Comparison of ENCODE assay signal across 1 cellular context in the genomic region with DNA sequence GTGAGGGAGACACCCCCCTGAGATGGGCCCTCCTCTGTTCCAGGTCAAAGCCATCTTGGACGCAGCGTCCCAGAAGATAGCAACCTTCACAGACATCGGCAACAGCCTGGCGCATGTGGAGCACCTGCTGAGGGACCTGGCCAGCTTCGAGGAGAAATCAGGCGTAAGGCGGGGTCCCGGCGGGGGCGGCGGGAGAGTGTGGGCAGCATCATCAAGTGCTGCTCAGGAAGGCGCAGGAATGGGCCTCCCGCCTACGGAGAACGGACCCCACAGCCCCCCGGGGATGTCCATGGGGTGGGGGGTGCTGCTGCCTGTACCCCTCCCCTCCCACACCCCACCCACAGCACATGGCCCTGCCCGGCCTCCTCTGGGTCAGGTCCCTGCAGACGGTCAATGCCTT.
TF ChIP-seq lines count a peak whose summit lies in the region.

No MANE protein-coding gene starts in this region.

TF ChIP-seq in GM23338, 12 proteins besides CTCF, POLR2A, EP300 and RAD21 (continued from another document):
- TF ChIP-seq, protein P1, sequence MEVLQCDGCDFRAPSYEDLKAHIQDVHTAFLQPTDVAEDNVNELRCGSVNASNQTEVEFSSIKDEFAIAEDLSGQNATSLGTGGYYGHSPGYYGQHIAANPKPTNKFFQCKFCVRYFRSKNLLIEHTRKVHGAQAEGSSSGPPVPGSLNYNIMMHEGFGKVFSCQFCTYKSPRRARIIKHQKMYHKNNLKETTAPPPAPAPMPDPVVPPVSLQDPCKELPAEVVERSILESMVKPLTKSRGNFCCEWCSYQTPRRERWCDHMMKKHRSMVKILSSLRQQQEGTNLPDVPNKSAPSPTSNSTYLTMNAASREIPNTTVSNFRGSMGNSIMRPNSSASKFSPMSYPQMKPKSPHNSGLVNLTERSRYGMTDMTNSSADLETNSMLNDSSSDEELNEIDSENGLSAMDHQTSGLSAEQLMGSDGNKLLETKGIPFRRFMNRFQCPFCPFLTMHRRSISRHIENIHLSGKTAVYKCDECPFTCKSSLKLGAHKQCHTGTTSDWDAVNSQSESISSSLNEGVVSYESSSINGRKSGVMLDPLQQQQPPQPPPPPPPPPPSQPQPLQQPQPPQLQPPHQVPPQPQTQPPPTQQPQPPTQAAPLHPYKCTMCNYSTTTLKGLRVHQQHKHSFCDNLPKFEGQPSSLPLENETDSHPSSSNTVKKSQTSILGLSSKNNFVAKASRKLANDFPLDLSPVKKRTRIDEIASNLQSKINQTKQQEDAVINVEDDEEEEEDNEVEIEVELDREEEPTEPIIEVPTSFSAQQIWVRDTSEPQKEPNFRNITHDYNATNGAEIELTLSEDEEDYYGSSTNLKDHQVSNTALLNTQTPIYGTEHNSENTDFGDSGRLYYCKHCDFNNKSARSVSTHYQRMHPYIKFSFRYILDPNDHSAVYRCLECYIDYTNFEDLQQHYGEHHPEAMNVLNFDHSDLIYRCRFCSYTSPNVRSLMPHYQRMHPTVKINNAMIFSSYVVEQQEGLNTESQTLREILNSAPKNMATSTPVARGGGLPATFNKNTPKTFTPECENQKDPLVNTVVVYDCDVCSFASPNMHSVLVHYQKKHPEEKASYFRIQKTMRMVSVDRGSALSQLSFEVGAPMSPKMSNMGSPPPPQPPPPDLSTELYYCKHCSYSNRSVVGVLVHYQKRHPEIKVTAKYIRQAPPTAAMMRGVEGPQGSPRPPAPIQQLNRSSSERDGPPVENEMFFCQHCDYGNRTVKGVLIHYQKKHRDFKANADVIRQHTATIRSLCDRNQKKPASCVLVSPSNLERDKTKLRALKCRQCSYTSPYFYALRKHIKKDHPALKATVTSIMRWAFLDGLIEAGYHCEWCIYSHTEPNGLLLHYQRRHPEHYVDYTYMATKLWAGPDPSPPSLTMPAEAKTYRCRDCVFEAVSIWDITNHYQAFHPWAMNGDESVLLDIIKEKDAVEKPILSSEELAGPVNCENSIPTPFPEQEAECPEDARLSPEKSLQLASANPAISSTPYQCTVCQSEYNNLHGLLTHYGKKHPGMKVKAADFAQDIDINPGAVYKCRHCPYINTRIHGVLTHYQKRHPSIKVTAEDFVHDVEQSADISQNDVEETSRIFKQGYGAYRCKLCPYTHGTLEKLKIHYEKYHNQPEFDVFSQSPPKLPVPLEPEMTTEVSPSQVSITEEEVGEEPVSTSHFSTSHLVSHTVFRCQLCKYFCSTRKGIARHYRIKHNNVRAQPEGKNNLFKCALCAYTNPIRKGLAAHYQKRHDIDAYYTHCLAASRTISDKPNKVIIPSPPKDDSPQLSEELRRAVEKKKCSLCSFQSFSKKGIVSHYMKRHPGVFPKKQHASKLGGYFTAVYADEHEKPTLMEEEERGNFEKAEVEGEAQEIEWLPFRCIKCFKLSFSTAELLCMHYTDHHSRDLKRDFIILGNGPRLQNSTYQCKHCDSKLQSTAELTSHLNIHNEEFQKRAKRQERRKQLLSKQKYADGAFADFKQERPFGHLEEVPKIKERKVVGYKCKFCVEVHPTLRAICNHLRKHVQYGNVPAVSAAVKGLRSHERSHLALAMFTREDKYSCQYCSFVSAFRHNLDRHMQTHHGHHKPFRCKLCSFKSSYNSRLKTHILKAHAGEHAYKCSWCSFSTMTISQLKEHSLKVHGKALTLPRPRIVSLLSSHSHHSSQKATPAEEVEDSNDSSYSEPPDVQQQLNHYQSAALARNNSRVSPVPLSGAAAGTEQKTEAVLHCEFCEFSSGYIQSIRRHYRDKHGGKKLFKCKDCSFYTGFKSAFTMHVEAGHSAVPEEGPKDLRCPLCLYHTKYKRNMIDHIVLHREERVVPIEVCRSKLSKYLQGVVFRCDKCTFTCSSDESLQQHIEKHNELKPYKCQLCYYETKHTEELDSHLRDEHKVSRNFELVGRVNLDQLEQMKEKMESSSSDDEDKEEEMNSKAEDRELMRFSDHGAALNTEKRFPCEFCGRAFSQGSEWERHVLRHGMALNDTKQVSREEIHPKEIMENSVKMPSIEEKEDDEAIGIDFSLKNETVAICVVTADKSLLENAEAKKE (CRISPR knock-in tag; IDR thresholded peaks at IDR 0.05): no peak
- TF ChIP-seq ZNF331 (CRISPR knock-in tag; IDR thresholded peaks at IDR 0.05; ENCODE audit: low read depth) (no peak), POLR2AphosphoS5 (IDR thresholded peaks at IDR 0.05; ENCODE audit: low read depth) (no peak), EZH2 (IDR thresholded peaks at IDR 0.05; ENCODE audit: low read depth, unreplicated experiment) (no peak), ZNF114 (CRISPR knock-in tag; IDR thresholded peaks at IDR 0.05) (no peak), CREB1 (CRISPR knock-in tag; IDR thresholded peaks at IDR 0.05; ENCODE audit: low read depth) (no peak), JUNB (IDR thresholded peaks at IDR 0.05; ENCODE audit: unreplicated experiment) (no peak)
- TF ChIP-seq, protein P2, sequence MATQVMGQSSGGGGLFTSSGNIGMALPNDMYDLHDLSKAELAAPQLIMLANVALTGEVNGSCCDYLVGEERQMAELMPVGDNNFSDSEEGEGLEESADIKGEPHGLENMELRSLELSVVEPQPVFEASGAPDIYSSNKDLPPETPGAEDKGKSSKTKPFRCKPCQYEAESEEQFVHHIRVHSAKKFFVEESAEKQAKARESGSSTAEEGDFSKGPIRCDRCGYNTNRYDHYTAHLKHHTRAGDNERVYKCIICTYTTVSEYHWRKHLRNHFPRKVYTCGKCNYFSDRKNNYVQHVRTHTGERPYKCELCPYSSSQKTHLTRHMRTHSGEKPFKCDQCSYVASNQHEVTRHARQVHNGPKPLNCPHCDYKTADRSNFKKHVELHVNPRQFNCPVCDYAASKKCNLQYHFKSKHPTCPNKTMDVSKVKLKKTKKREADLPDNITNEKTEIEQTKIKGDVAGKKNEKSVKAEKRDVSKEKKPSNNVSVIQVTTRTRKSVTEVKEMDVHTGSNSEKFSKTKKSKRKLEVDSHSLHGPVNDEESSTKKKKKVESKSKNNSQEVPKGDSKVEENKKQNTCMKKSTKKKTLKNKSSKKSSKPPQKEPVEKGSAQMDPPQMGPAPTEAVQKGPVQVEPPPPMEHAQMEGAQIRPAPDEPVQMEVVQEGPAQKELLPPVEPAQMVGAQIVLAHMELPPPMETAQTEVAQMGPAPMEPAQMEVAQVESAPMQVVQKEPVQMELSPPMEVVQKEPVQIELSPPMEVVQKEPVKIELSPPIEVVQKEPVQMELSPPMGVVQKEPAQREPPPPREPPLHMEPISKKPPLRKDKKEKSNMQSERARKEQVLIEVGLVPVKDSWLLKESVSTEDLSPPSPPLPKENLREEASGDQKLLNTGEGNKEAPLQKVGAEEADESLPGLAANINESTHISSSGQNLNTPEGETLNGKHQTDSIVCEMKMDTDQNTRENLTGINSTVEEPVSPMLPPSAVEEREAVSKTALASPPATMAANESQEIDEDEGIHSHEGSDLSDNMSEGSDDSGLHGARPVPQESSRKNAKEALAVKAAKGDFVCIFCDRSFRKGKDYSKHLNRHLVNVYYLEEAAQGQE (IDR thresholded peaks at IDR 0.05; ENCODE audit: unreplicated experiment): no peak
- TF ChIP-seq, protein P3, sequence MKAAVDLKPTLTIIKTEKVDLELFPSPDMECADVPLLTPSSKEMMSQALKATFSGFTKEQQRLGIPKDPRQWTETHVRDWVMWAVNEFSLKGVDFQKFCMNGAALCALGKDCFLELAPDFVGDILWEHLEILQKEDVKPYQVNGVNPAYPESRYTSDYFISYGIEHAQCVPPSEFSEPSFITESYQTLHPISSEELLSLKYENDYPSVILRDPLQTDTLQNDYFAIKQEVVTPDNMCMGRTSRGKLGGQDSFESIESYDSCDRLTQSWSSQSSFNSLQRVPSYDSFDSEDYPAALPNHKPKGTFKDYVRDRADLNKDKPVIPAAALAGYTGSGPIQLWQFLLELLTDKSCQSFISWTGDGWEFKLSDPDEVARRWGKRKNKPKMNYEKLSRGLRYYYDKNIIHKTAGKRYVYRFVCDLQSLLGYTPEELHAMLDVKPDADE (IDR thresholded peaks at IDR 0.05): no peak
